Comparison of ENCODE assay signal across 16 cellular contexts in the genomic region with DNA sequence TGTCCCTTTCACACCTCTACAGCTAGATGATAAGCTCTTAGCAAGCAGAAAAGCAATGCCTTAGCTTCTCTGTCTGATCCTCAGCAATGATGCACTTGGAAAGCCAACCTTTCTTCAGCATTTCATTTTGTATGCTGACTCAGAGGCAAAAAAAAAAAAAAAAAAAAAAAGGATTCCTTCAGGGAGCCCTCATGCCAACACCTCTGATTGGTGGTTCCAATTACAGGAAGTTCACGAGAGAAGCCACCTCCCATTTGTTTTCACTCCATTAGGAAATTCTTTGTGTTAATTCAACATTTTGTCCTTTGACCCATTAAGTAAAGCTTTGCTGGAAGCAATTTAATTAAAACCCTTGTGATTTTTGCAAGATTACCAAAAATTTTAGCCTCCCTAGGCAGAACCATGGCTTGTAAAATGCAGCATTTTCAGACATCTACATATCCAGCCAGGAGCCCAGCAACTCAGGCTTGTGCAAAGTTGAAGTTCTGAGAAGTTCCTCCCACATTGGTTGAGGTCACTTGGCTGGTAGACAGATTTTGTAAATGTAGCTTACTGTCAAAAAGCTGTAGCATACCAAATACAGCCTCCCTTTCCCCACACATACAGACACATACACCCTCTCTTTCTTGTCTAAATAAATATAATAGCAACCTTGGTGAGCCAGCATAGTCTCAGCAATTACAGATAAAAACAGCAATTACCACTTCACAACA. TPM values are rescaled to one million over a fixed set of nuclear protein-coding genes. Genes with fewer than 3 reads are reported as not detected.
DNase-seq lines count a peak whose midpoint lies in the region; ATAC-seq, FAIRE-seq and TF ChIP-seq lines count a peak whose summit lies in the region.
"Had no signal": no experiment of that assay in that cellular context is flagged by ENCODE, and none has a peak within 500 bp of the region (broad histone marks: within the 10 kb centered on the region; RNA-seq: fewer than 3 reads in every experiment).

No MANE protein-coding gene starts in this region.

- no peak overlapping the region for H3K27ac Mint-ChIP-seq in endodermal cell

- WGBS in endodermal cell (ENCODE audit: insufficient coverage in 1 of 2, insufficient read length in 1 of 2), 2 experiments, result 90% methylated on average over 1 of the region's 1 CpG; no CpG with 5 or more reads in 1 of the 2 experiments

- H3K9ac ChIP-seq in endodermal cell (ENCODE audit: extremely low read depth, low read length, poor library complexity, severe bottlenecking), result no peak overlapping the region

- no peaks in the 10 kb centered on the region for H3K9me3 ChIP-seq in endodermal cell (ENCODE audit: control insufficient read depth, low read length)
- H3K9me3 ChIP-seq: gastrocnemius medialis had no signal

- TF ChIP-seq CTCF in fibroblast of the aortic adventitia (IDR thresholded peaks at IDR 0.05; ENCODE audit: insufficient read depth, low read length) (no peak), retinal pigment epithelial cell (conservative IDR thresholded peaks at IDR 0.05; ENCODE audit: low read depth, low read length) (no peak), endodermal cell (conservative IDR thresholded peaks at IDR 0.05) (no peak)

- no peaks in the 10 kb centered on the region for H3K36me3 ChIP-seq in endodermal cell (ENCODE audit: control insufficient read depth, insufficient read depth, low read length)
- H3K36me3 ChIP-seq: gastrocnemius medialis had no signal

- no peak for ATAC-seq in GM18502 (IDR thresholded peaks at IDR 0.05; ENCODE audit: poor library complexity, unreplicated experiment)
- ATAC-seq in HG03175 (IDR thresholded peaks at IDR 0.05; ENCODE audit: unreplicated experiment), result no peak
- ATAC-seq: gastrocnemius medialis, left colon had no signal

- H3K4me1 Mint-ChIP-seq in endodermal cell, result peaks cover 9% of the 10 kb centered on the region

- H3K4me3 ChIP-seq in fibroblast of the aortic adventitia (ENCODE audit: low read depth, low read length) (no peak overlapping the region), retinal pigment epithelial cell (ENCODE audit: low read length) (no peak overlapping the region), endodermal cell (ENCODE audit: low read length) (no peak overlapping the region)
- H3K4me3 ChIP-seq: gastrocnemius medialis had no signal

- no peaks in the 10 kb centered on the region for H3K9me3 Mint-ChIP-seq in endodermal cell

- H3K27me3 ChIP-seq in endodermal cell (ENCODE audit: control insufficient read depth, insufficient read depth, low read length, poor library complexity, severe bottlenecking), result no peaks in the 10 kb centered on the region
- H3K27me3 ChIP-seq: gastrocnemius medialis had no signal

- DNase-seq in ELR (ENCODE audit: low read depth) (peak; percentile 17), NCI-H69 (lab: John Stamatoyannopoulos, UW) (peak; percentile 35), fibroblast of the aortic adventitia (ENCODE audit: low read depth) (peak; percentile 49), retinal pigment epithelial cell (ENCODE audit: low read depth) (peak; percentile 13), endodermal cell (no peak), RCC 7860 (ENCODE audit: low spot score) (no peak)
- DNase-seq: activated CD4-positive, alpha-beta T cell treated with anti-CD3 and anti-CD28 coated beads, Interleukin-2, amount 50 U/mL, for 4 hours; activated gamma-delta T cell treated with Interleukin-2 at 50 U/mL for 16 hours; gastrocnemius medialis; left colon; NCI-H187; nucleus accumbens; stimulated activated naive CD4-positive, alpha-beta T cell; T-helper 2 cell had no signal

- H3K27ac ChIP-seq in endodermal cell (ENCODE audit: low read depth, low read length), result no peak overlapping the region
- H3K27ac ChIP-seq: gastrocnemius medialis had no signal

- H3K4me3 Mint-ChIP-seq in endodermal cell, result no peak overlapping the region

- H3K36me3 Mint-ChIP-seq in endodermal cell (ENCODE audit: low read depth), result no peaks in the 10 kb centered on the region

- FAIRE-seq in RCC 7860 (lab: Jason Lieb, UNC), result no peak

- no peaks in the 10 kb centered on the region for H3K4me1 ChIP-seq in endodermal cell (ENCODE audit: control insufficient read depth, insufficient read depth, low read length)

- H3K27me3 Mint-ChIP-seq in endodermal cell (ENCODE audit: insufficient read depth), result no peaks in the 10 kb centered on the region

RNA-seq across cellular contexts. Expression of a gene that starts 27.1 kb away (rescaled TPM):
- not detected in 2 replicates for total RNA-seq in fibroblast of the aortic adventitia (ENCODE audit: low replicate concordance)
- not detected for total RNA-seq in endodermal cell
- polyA plus RNA-seq in endodermal cell (2013, experiment 1 of 2), result 0.50 TPM
- 0.25 TPM for polyA plus RNA-seq in endodermal cell (2013, experiment 2 of 2)
- total RNA-seq: gastrocnemius medialis, left colon had no signal

Comparison
In these comparisons a context has a peak if more than half of its experiments do, and no peak if none do; other contexts are left out.
1. DNase-seq: peak in ELR (single experiment), NCI-H69 (single experiment), fibroblast of the aortic adventitia (single experiment) and retinal pigment epithelial cell (single experiment); none in endodermal cell (single experiment) and RCC 7860 (single experiment).